ENCODE assay signal across 8 cellular contexts in genomic region chr3:66428733-66429132, GRCh38.
A peak's percentile ranks its signal among the peaks of the same experiment; 100 is the strongest.
DNase-seq lines count a peak whose midpoint lies in the region; ATAC-seq and TF ChIP-seq lines count a peak whose summit lies in the region.

No MANE protein-coding gene starts in this region.

- H3K9me3 ChIP-seq in subcutaneous abdominal adipose tissue (ENCODE audit: control insufficient read depth in 5 of 5, low read length in 5 of 5), result no peaks in the 10 kb centered on the region

- H3K27me3 Mint-ChIP-seq in activated CD4-positive, alpha-beta T cell treated with anti-CD3 and anti-CD28 coated beads for 36 hours, result no peaks in the 10 kb centered on the region

- peaks cover 14 to 58% (median 41%) of the 10 kb centered on the region in 5 donors for H3K4me1 ChIP-seq in subcutaneous abdominal adipose tissue (ENCODE audit: control insufficient read depth in 5 of 5, insufficient read depth in 5 of 5, low read length in 5 of 5)

- no peak overlapping the region for H3K9ac ChIP-seq in subcutaneous abdominal adipose tissue (ENCODE audit: low read length in 5 of 5)

- intact Hi-C loops in activated CD4-positive, alpha-beta T cell treated with anti-CD3 and anti-CD28 coated beads for 36 hours (cut with DNase I, micrococcal nuclease), result no loop called here

- ATAC-seq in GM18870 (IDR thresholded peaks at IDR 0.05; ENCODE audit: unreplicated experiment) (no peak), HG03139 (IDR thresholded peaks at IDR 0.05; ENCODE audit: unreplicated experiment) (no peak)
- no peak for ATAC-seq in activated CD4-positive, alpha-beta T cell treated with anti-CD3 and anti-CD28 coated beads for 36 hours

- H3K27me3 ChIP-seq in subcutaneous abdominal adipose tissue (ENCODE audit: control insufficient read depth in 5 of 5, insufficient read depth in 4 of 5, low read length in 5 of 5), result no peaks in the 10 kb centered on the region

- no peaks in the 10 kb centered on the region for H3K9me3 Mint-ChIP-seq in activated CD4-positive, alpha-beta T cell treated with anti-CD3 and anti-CD28 coated beads for 36 hours (ENCODE audit: low read depth)

- H3K36me3 Mint-ChIP-seq in activated CD4-positive, alpha-beta T cell treated with anti-CD3 and anti-CD28 coated beads for 36 hours (ENCODE audit: low read depth), result peaks cover 9% of the 10 kb centered on the region

- peak; percentile 98 for DNase-seq in AG04449 (ENCODE audit: low read depth, low spot score)
- peak; percentile 43 for DNase-seq in NCI-H1105 (lab: John Stamatoyannopoulos, UW)
- peak in 43 of 58 donors; percentile 16 to 78 (median 42) for DNase-seq in anterior cingulate cortex (lab: John Stamatoyannopoulos, UW)
- peak in 30 of 51 donors; percentile 16 to 83 (median 52) for DNase-seq in hypothalamus (lab: John Stamatoyannopoulos, UW)
- DNase-seq in activated CD4-positive, alpha-beta T cell treated with anti-CD3 and anti-CD28 coated beads for 36 hours, result no peak

- no peak for TF ChIP-seq CTCF in AG04449 (IDR thresholded peaks at IDR 0.05; ENCODE audit: insufficient read depth, low read length, missing control alignments)

- no peak overlapping the region for H3K27ac Mint-ChIP-seq in activated CD4-positive, alpha-beta T cell treated with anti-CD3 and anti-CD28 coated beads for 36 hours

- peaks cover 22% of the 10 kb centered on the region for H3K4me1 Mint-ChIP-seq in activated CD4-positive, alpha-beta T cell treated with anti-CD3 and anti-CD28 coated beads for 36 hours

- peaks cover 0 to 3% (median 0%) of the 10 kb centered on the region in 5 donors for H3K36me3 ChIP-seq in subcutaneous abdominal adipose tissue (ENCODE audit: control insufficient read depth in 5 of 5, insufficient read depth in 5 of 5, low read length in 5 of 5)

- H3K27ac ChIP-seq in subcutaneous abdominal adipose tissue (ENCODE audit: low read depth, low read length), result peak overlapping the region; percentile 70

- H3K4me3 ChIP-seq in AG04449 (ENCODE audit: low read depth, low read length), result no peak overlapping the region; the same call in 1 of the 2 replicates
- no peak overlapping the region for H3K4me3 ChIP-seq in subcutaneous abdominal adipose tissue (ENCODE audit: low read depth in 1 of 5, low read length in 5 of 5)

- POLR2A ChIA-PET in AG04449 (lab: Yijun Ruan, JAX), result interaction anchor here (0.8 kb wide), 1 partner anchor 22 kb away, joined by 4 read pairs; no protein-coding TSS in a partner anchor
- POLR2A ChIA-PET in activated CD4-positive, alpha-beta T cell treated with anti-CD3 and anti-CD28 coated beads for 36 hours (lab: Charles Lee), result no interaction called here

- CTCF ChIA-PET in AG04449 (lab: Yijun Ruan, JAX), result interaction anchor here (1.2 to 5.0 kb wide), 2 partner anchors 17 to 20 kb away, joined by 3 to 22 read pairs; no protein-coding TSS in a partner anchor
- CTCF ChIA-PET in activated CD4-positive, alpha-beta T cell treated with anti-CD3 and anti-CD28 coated beads for 36 hours (lab: Charles Lee), result no interaction called here

- H3K4me3 Mint-ChIP-seq in activated CD4-positive, alpha-beta T cell treated with anti-CD3 and anti-CD28 coated beads for 36 hours, result no peak overlapping the region
